Comparison of ENCODE assay signal across 1 cellular context in the genomic region with DNA sequence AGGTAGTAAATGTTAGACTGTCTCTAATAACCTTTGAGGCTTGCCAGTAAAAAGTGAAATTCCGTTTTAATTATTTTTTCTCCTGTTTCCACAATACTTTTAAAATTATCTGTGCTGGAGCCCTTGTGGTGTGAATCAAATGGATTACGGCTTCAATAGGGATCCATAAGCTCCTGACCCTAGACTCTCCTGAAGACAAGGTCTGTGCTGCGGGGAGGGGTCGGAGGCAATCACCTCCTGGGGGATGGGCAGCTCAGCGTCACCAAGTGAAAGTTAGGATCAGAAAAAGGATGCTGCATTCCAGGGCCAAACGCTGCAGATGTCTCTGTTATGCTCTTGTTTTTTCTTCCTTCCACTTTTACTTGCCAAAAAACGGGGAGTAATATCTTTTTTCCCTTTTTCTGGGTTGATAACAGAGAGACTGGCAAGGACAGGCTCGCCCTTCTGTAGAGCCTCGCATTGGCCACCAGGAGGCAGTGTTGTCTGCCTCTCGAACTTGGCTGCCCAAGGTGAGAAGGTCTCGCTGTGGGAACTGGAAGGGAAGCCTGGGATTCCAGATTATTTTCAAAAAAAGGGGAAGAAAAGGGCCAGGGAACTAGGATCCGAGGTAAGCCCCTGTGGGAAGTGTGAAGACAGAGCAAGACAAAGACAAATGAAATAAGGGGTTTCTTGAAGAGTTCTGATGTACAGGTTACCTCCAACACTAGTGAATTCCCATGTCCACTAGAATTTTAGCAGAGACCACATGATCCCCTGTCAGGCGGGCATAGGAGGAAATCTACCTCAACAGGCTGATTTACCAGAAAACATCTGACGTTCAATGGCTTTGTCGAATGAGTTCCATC.
TF ChIP-seq lines count a peak whose summit lies in the region.

No MANE protein-coding gene starts in this region.

TF ChIP-seq in HepG2, 621 proteins besides CTCF, POLR2A, EP300 and RAD21 (continued from another document):
- TF ChIP-seq, protein P1, sequence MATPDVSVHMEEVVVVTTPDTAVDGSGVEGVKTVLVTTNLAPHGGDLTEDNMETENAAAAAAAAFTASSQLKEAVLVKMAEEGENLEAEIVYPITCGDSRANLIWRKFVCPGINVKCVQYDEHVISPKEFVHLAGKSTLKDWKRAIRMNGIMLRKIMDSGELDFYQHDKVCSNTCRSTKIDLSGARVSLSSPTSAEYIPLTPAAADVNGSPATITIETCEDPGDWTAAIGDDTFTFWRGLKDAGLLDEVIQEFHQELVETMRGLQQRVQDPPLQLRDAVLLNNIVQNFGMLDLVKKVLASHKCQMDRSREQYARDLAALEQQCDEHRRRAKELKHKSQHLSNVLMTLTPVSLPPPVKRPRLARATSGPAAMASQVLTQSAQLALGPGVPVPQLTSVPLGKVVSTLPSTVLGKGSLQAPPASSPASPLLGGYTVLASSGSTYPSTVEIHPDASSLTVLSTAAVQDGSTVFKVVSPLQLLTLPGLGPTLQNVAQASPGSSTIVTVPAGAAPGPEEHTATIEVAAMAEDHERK (CRISPR knock-in tag; IDR thresholded peaks at IDR 0.05; ENCODE audit: low read depth), result no peak
- no peak for TF ChIP-seq EHMT2 (IDR thresholded peaks at IDR 0.05; ENCODE audit: borderline replicate concordance, low read depth, low read length)
- no peak for TF ChIP-seq ZC3H4 (CRISPR knock-in tag; IDR thresholded peaks at IDR 0.05; ENCODE audit: borderline replicate concordance)
- TF ChIP-seq ZNF460 (CRISPR knock-in tag; IDR thresholded peaks at IDR 0.05; ENCODE audit: borderline replicate concordance), result no peak
- TF ChIP-seq ZNF431 (CRISPR knock-in tag; IDR thresholded peaks at IDR 0.05; ENCODE audit: borderline replicate concordance, low read depth), result no peak
- no peak for TF ChIP-seq ZNF570 (CRISPR knock-in tag; IDR thresholded peaks at IDR 0.05; ENCODE audit: borderline replicate concordance)
